ENCODE assay signal across 12 cellular contexts in genomic region chr1:205536759-205537361, GRCh38. TPM values are rescaled to one million over a fixed set of nuclear protein-coding genes. Genes with fewer than 3 reads are reported as not detected.
A peak's percentile ranks its signal among the peaks of the same experiment; 100 is the strongest.
DNase-seq lines count a peak whose midpoint lies in the region; ATAC-seq and TF ChIP-seq lines count a peak whose summit lies in the region.
"Had no signal": no experiment of that assay in that cellular context is flagged by ENCODE, and none has a peak within 500 bp of the region (broad histone marks: within the 10 kb centered on the region; RNA-seq: fewer than 3 reads in every experiment).

No MANE protein-coding gene starts in this region.

- H3K27me3 ChIP-seq in WERI-Rb-1 (ENCODE audit: insufficient read depth, low read depth, severe bottlenecking) (peaks cover 86% of the 10 kb centered on the region), subcutaneous abdominal adipose tissue (ENCODE audit: control insufficient read depth in 5 of 5, insufficient read depth in 4 of 5, low read length in 5 of 5) (peaks cover 0 to 5% (median 0%) of the 10 kb centered on the region in 5 donors), foreskin keratinocyte (peaks cover 28% of the 10 kb centered on the region)

- DNase-seq in NCI-H510A treated with DMSO at 0.1 percent for 48 hours (lab: John Stamatoyannopoulos, UW) (peak; percentile 8), NCI-H510A (lab: John Stamatoyannopoulos, UW) (no peak), WERI-Rb-1 (peak; percentile 16), hypothalamus (lab: John Stamatoyannopoulos, UW) (peak in 31 of 51 donors; percentile 28 to 79 (median 56)), foreskin keratinocyte (no peak)
- DNase-seq: effector CD4-positive, alpha-beta T cell; NCI-H2171; T-helper 1 cell had no signal

- no peaks in the 10 kb centered on the region for H3K36me3 Mint-ChIP-seq in activated T-helper 17 cell treated with anti-CD3 and anti-CD28 coated beads, Interleukin-2, amount 50 U/mL, for 72 hours (ENCODE audit: low read depth)

- no peak overlapping the region for H3K4me3 ChIP-seq in WERI-Rb-1 (ENCODE audit: low read depth, low read length)
- no peak overlapping the region for H3K4me3 ChIP-seq in subcutaneous abdominal adipose tissue (ENCODE audit: low read depth in 1 of 5, low read length in 5 of 5)

- no peak overlapping the region for H3K9ac ChIP-seq in subcutaneous abdominal adipose tissue (ENCODE audit: low read length in 5 of 5)

- no peaks in the 10 kb centered on the region for H3K9me3 Mint-ChIP-seq in activated T-helper 17 cell treated with anti-CD3 and anti-CD28 coated beads, Interleukin-2, amount 50 U/mL, for 72 hours
- H3K9me3 Mint-ChIP-seq: IgD-negative memory B cell had no signal

- H3K27ac ChIP-seq in WERI-Rb-1 (no peak overlapping the region), subcutaneous abdominal adipose tissue (ENCODE audit: low read depth, low read length) (peak overlapping the region; percentile 35), foreskin keratinocyte (no peak overlapping the region)

- peaks cover 23% of the 10 kb centered on the region for H3K27me3 Mint-ChIP-seq in activated T-helper 17 cell treated with anti-CD3 and anti-CD28 coated beads, Interleukin-2, amount 50 U/mL, for 72 hours

- ATAC-seq in HG03196 (IDR thresholded peaks at IDR 0.05; ENCODE audit: unreplicated experiment) (no peak), foreskin keratinocyte (no peak)
- ATAC-seq in activated T-helper 17 cell treated with anti-CD3 and anti-CD28 coated beads, Interleukin-2, amount 50 U/mL, for 72 hours (replicated peaks): no peak

- no peak overlapping the region for H3K4me3 Mint-ChIP-seq in activated T-helper 17 cell treated with anti-CD3 and anti-CD28 coated beads, Interleukin-2, amount 50 U/mL, for 72 hours

- H3K9me3 ChIP-seq in WERI-Rb-1 (ENCODE audit: severe bottlenecking) (peaks cover 9% of the 10 kb centered on the region), subcutaneous abdominal adipose tissue (ENCODE audit: control insufficient read depth in 5 of 5, low read length in 5 of 5) (peaks cover 0 to 4% (median 0%) of the 10 kb centered on the region in 5 donors)

- H3K4me1 ChIP-seq in subcutaneous abdominal adipose tissue (ENCODE audit: control insufficient read depth in 5 of 5, insufficient read depth in 5 of 5, low read length in 5 of 5): peaks cover 6 to 53% (median 23%) of the 10 kb centered on the region in 5 donors
- no peaks in the 10 kb centered on the region for H3K4me1 ChIP-seq in foreskin keratinocyte

- no peaks in the 10 kb centered on the region for H3K4me1 Mint-ChIP-seq in activated T-helper 17 cell treated with anti-CD3 and anti-CD28 coated beads, Interleukin-2, amount 50 U/mL, for 72 hours

- H3K36me3 ChIP-seq in WERI-Rb-1 (no peaks in the 10 kb centered on the region), subcutaneous abdominal adipose tissue (ENCODE audit: control insufficient read depth in 5 of 5, insufficient read depth in 5 of 5, low read length in 5 of 5) (peaks cover 0 to under 1% (median 0%) of the 10 kb centered on the region in 5 donors)

- no peak for TF ChIP-seq CTCF in WERI-Rb-1 (IDR thresholded peaks at IDR 0.05; ENCODE audit: low read depth, low read length)
- no peak for TF ChIP-seq CTCF in foreskin keratinocyte (conservative IDR thresholded peaks at IDR 0.05)

- no peak overlapping the region for H3K27ac Mint-ChIP-seq in activated T-helper 17 cell treated with anti-CD3 and anti-CD28 coated beads, Interleukin-2, amount 50 U/mL, for 72 hours
- H3K27ac Mint-ChIP-seq: IgD-negative memory B cell had no signal

RNA-seq across cellular contexts. Expression of gene CDK18, which starts 32.4 kb away (rescaled TPM):
- total RNA-seq in foreskin keratinocyte: 13.5 and 14.2 TPM in 2 replicates
- 13.4 and 13.7 TPM in 2 replicates for polyA plus RNA-seq in foreskin keratinocyte
- total RNA-seq in activated T-helper 17 cell treated with anti-CD3 and anti-CD28 coated beads, Interleukin-2, amount 50 U/mL, for 72 hours: 1 to 10 TPM in 1 of 2 donors, under 1 TPM in 1; 0.91 to 3.0 TPM

Comparison
In these comparisons a context has a peak if more than half of its experiments do, and no peak if none do; other contexts are left out.
1. DNase-seq: peak in NCI-H510A treated with DMSO at 0.1 percent for 48 hours (single experiment), WERI-Rb-1 (single experiment) and hypothalamus (31 of 51); none in NCI-H510A (single experiment) and foreskin keratinocyte (0 of 2).